ENCODE assay signal across 1 cellular context in genomic region chr6:32790306-32790705, GRCh38.
TF ChIP-seq lines count a peak whose summit lies in the region.

No MANE protein-coding gene starts in this region.

TF ChIP-seq in HepG2, 621 proteins besides CTCF, POLR2A, EP300 and RAD21:
- TF ChIP-seq SOX13 (IDR thresholded peaks at IDR 0.05) (no peak), SOX13 (CRISPR knock-in tag; conservative IDR thresholded peaks at IDR 0.05 in 1 of 2, IDR thresholded peaks at IDR 0.05 in 1 of 2) (peak in 1 of 2 experiments; percentile 45; a peak in 2 of 4 replicates), SOX5 (CRISPR knock-in tag; IDR thresholded peaks at IDR 0.05; ENCODE audit: borderline replicate concordance) (peak; percentile 30; the same call in 1 of the 2 replicates), FOSL2 (CRISPR knock-in tag; IDR thresholded peaks at IDR 0.05) (peak; percentile 58), ZNF709 (CRISPR knock-in tag; IDR thresholded peaks at IDR 0.05) (no peak), NFATC3 (CRISPR knock-in tag; IDR thresholded peaks at IDR 0.05) (no peak), ZFP37 (CRISPR knock-in tag; IDR thresholded peaks at IDR 0.05; ENCODE audit: borderline replicate concordance) (no peak), TEAD3 (CRISPR knock-in tag; optimal IDR thresholded peaks at IDR 0.05; ENCODE audit: borderline replicate concordance) (peak; percentile 77)
- TF ChIP-seq, protein P1, sequence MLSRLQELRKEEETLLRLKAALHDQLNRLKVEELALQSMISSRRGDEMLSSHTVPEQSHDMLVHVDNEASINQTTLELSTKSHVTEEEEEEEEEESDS (CRISPR knock-in tag; IDR thresholded peaks at IDR 0.05; ENCODE audit: borderline replicate concordance), result no peak
- TF ChIP-seq, protein P2, sequence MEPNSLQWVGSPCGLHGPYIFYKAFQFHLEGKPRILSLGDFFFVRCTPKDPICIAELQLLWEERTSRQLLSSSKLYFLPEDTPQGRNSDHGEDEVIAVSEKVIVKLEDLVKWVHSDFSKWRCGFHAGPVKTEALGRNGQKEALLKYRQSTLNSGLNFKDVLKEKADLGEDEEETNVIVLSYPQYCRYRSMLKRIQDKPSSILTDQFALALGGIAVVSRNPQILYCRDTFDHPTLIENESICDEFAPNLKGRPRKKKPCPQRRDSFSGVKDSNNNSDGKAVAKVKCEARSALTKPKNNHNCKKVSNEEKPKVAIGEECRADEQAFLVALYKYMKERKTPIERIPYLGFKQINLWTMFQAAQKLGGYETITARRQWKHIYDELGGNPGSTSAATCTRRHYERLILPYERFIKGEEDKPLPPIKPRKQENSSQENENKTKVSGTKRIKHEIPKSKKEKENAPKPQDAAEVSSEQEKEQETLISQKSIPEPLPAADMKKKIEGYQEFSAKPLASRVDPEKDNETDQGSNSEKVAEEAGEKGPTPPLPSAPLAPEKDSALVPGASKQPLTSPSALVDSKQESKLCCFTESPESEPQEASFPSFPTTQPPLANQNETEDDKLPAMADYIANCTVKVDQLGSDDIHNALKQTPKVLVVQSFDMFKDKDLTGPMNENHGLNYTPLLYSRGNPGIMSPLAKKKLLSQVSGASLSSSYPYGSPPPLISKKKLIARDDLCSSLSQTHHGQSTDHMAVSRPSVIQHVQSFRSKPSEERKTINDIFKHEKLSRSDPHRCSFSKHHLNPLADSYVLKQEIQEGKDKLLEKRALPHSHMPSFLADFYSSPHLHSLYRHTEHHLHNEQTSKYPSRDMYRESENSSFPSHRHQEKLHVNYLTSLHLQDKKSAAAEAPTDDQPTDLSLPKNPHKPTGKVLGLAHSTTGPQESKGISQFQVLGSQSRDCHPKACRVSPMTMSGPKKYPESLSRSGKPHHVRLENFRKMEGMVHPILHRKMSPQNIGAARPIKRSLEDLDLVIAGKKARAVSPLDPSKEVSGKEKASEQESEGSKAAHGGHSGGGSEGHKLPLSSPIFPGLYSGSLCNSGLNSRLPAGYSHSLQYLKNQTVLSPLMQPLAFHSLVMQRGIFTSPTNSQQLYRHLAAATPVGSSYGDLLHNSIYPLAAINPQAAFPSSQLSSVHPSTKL (CRISPR knock-in tag; IDR thresholded peaks at IDR 0.05), result peak; percentile 17; the same call in 1 of the 2 replicates
